In the genomic region with DNA sequence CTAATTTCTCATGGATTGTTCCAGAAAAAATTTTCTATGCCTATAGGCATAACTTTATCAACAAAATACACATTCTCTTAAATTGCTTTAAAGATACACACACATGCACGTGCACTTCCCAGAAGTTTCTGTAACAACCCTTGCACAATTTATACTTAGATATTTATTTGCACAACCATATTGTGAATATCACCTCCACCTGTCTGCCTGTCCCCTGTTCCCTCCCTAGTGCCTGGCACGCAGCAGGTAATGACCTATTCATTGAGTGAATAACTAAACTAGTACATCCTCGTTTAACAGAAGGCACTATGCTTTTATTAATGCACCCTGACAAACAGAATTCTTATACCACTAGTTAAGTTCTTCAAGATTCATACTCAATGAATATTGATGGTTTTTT, we compare ENCODE assay signal across 1 cellular context.
TF ChIP-seq lines count a peak whose summit lies in the region.

No MANE protein-coding gene starts in this region.

TF ChIP-seq in H1, 55 proteins besides CTCF, POLR2A, EP300 and RAD21 (continued from another document):
- TF ChIP-seq EGR1 (IDR thresholded peaks at IDR 0.05; ENCODE audit: borderline replicate concordance, low read depth, low read length) (no peak), JUND (IDR thresholded peaks at IDR 0.05; ENCODE audit: low read length) (no peak), SP2 (IDR thresholded peaks at IDR 0.05; ENCODE audit: low read length) (no peak), CHD2 (IDR thresholded peaks at IDR 0.05; ENCODE audit: low read length) (no peak), HDAC2 (IDR thresholded peaks at IDR 0.05; ENCODE audit: borderline replicate concordance in 1 of 2, low read depth in 2 of 2, low read length in 2 of 2) (no peak), CBX8 (IDR thresholded peaks at IDR 0.05; ENCODE audit: borderline replicate concordance, low read depth, low read length) (no peak), SRF (IDR thresholded peaks at IDR 0.05; ENCODE audit: low read depth, low read length) (no peak), KDM1A (IDR thresholded peaks at IDR 0.05; ENCODE audit: borderline replicate concordance, low read length) (no peak), CREB1 (IDR thresholded peaks at IDR 0.05) (no peak)
- TF ChIP-seq, protein P1, sequence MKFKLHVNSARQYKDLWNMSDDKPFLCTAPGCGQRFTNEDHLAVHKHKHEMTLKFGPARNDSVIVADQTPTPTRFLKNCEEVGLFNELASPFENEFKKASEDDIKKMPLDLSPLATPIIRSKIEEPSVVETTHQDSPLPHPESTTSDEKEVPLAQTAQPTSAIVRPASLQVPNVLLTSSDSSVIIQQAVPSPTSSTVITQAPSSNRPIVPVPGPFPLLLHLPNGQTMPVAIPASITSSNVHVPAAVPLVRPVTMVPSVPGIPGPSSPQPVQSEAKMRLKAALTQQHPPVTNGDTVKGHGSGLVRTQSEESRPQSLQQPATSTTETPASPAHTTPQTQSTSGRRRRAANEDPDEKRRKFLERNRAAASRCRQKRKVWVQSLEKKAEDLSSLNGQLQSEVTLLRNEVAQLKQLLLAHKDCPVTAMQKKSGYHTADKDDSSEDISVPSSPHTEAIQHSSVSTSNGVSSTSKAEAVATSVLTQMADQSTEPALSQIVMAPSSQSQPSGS (IDR thresholded peaks at IDR 0.05; ENCODE audit: low read length) = no peak
